Comparison of ENCODE assay signal across 19 cellular contexts in genomic region chr6:42431877-42432276, GRCh38.
"Had no signal": no experiment of that assay in that cellular context is flagged by ENCODE, and none has a peak within 500 bp of the region (broad histone marks: within the 10 kb centered on the region; RNA-seq: fewer than 3 reads in every experiment).

No MANE protein-coding gene starts in this region.

- H3K4me3 ChIP-seq: esophagus squamous epithelium, lung, spleen, tibial artery, upper lobe of right lung, vagina had no signal

- DNase-seq: esophagus squamous epithelium; foreskin fibroblast; left colon; left ventricle myocardium superior; mesenchymal stem cell; midbrain; nephron progenitor cell; posterior cingulate gyrus; spleen; stimulated activated CD4-positive, alpha-beta T cell treated with anti-CD3 and anti-CD28 coated beads, Interleukin-15, amount 100 ng/mL, for 24 hours; stimulated activated CD4-positive, alpha-beta T cell treated with anti-CD3 and anti-CD28 coated beads, Interleukin-1b, Interleukin-23, amount 100 ng/mL, for 48 hours; stimulated activated CD4-positive, alpha-beta T cell treated with anti-CD3 and anti-CD28 coated beads, Interleukin-4, amount 100 ng/mL, for 24 hours; tibial artery; upper lobe of right lung had no signal

- H3K27me3 Mint-ChIP-seq: stimulated activated memory B cell treated with anti-CD40 and anti-IgM and Interleukin-4, amounts not matched to agents 10 μg/mL and 1 μg/mL and 100 μg/mL, for 72 hours; stimulated activated naive CD8-positive, alpha-beta T cell treated with anti-CD3 and anti-CD28 coated beads, Interleukin-15, Interleukin-2, amounts not matched to agents 100 ng/mL and 50 ng/mL, for 24 hours had no signal

- H3K36me3 ChIP-seq: tibial artery, upper lobe of right lung had no signal

- ATAC-seq: left colon; left ventricle myocardium superior; sciatic nerve; stimulated activated memory B cell treated with anti-CD40 and anti-IgM and Interleukin-4, amounts not matched to agents 10 μg/mL and 1 μg/mL and 100 μg/mL, for 72 hours; upper lobe of right lung had no signal

- H3K27me3 ChIP-seq: esophagus squamous epithelium, spleen, tibial artery, upper lobe of right lung, vagina had no signal

- H3K9me3 ChIP-seq: upper lobe of right lung, vagina had no signal

- H3K27ac Mint-ChIP-seq: nephron progenitor cell; stimulated activated memory B cell treated with anti-CD40 and anti-IgM and Interleukin-4, amounts not matched to agents 10 μg/mL and 1 μg/mL and 100 μg/mL, for 72 hours; stimulated activated naive CD8-positive, alpha-beta T cell treated with anti-CD3 and anti-CD28 coated beads, Interleukin-15, Interleukin-2, amounts not matched to agents 100 ng/mL and 50 ng/mL, for 24 hours had no signal

- H3K27ac ChIP-seq: esophagus squamous epithelium, spleen, tibial artery, upper lobe of right lung, vagina had no signal

- H3K4me3 Mint-ChIP-seq: nephron progenitor cell; stimulated activated memory B cell treated with anti-CD40 and anti-IgM and Interleukin-4, amounts not matched to agents 10 μg/mL and 1 μg/mL and 100 μg/mL, for 72 hours; stimulated activated naive CD8-positive, alpha-beta T cell treated with anti-CD3 and anti-CD28 coated beads, Interleukin-15, Interleukin-2, amounts not matched to agents 100 ng/mL and 50 ng/mL, for 24 hours had no signal
